In the genomic region with DNA sequence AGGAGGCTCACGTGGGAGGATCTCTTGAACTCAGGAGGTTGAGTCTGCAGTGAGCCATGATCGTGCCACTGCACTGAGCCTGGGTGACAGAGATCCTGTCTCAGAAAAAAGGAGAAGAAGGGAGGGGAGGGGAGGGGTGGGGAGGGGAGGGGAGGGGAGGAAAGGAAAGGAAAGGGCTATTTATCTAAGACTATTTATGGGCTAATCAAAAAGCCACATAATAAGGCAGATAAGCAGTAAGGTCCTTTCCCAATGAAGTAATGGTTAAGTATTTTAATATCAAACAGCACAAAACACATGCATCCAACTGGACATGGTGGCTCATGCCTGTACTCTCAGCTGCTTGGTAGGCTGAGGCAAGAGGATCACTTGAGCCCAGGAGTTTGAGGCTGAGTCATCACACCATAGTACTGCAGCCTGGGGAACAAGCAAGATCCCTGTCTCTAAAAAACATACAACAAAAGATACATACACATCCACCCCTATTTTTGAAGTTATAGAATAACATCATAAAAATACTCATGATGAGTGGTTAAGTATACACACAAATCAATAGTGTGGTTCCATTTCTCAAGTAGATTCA, we compare ENCODE assay signal across 14 cellular contexts. TPM values are rescaled to one million over a fixed set of nuclear protein-coding genes. Genes with fewer than 3 reads are reported as not detected.
DNase-seq lines count a peak whose midpoint lies in the region; ATAC-seq and TF ChIP-seq lines count a peak whose summit lies in the region.
"Had no signal": no experiment of that assay in that cellular context is flagged by ENCODE, and none has a peak within 500 bp of the region (broad histone marks: within the 10 kb centered on the region; RNA-seq: fewer than 3 reads in every experiment).

No MANE protein-coding gene starts in this region.

- ATAC-seq in HG02798 (IDR thresholded peaks at IDR 0.05; ENCODE audit: poor library complexity, unreplicated experiment), result no peak
- ATAC-seq: T-helper 17 cell had no signal

- CTCF ChIA-PET in MCF 10A (lab: Yijun Ruan, JAX), result interaction anchor here (0.5 to 4.0 kb wide), 5 partner anchors 10 to 1369 kb away, joined by 3 to 18 read pairs (median 4); a partner anchor contains a TSS

- H3K9me3 ChIP-seq in breast epithelium, result no peaks in the 10 kb centered on the region
- H3K9me3 ChIP-seq: tibial nerve had no signal

- TF ChIP-seq CTCF in MCF 10A (IDR thresholded peaks at IDR 0.05; ENCODE audit: unreplicated experiment) (no peak), breast epithelium (IDR thresholded peaks at IDR 0.05) (no peak), fibroblast of pulmonary artery (IDR thresholded peaks at IDR 0.05; ENCODE audit: low read length, missing control alignments) (no peak)

- no peaks in the 10 kb centered on the region for H3K27me3 Mint-ChIP-seq in MCF 10A (ENCODE audit: insufficient read depth, unreplicated experiment)

- peak; percentile 74 for DNase-seq in MCF 10A (ENCODE audit: unreplicated experiment)
- DNase-seq in breast epithelium (ENCODE audit: low spot score in 2 of 2), result no peak
- peak; percentile 31 for DNase-seq in UCSD-AML1 (lab: John Stamatoyannopoulos, UW; ENCODE audit: unreplicated experiment)
- DNase-seq in fibroblast of pulmonary artery (ENCODE audit: low read depth), result peak; percentile 54
- no peak for DNase-seq in NCI-H748 (lab: John Stamatoyannopoulos, UW; ENCODE audit: unreplicated experiment)
- no peak for DNase-seq in activated gamma-delta T cell treated with Interleukin-2 at 50 U/mL for 16 hours
- no peak for DNase-seq in NCI-H1694 (lab: John Stamatoyannopoulos, UW)
- DNase-seq: activated CD4-positive, alpha-beta memory T cell treated with anti-CD3 and anti-CD28 coated beads for 36 hours; activated naive CD4-positive, alpha-beta T cell treated with Interleukin-2 at 50 U/mL for 16 hours; NCI-H1930; nephron progenitor cell; T-helper 17 cell had no signal

- no peak overlapping the region for H3K4me3 ChIP-seq in breast epithelium
- no peak overlapping the region for H3K4me3 ChIP-seq in fibroblast of pulmonary artery (replicated peaks; ENCODE audit: low read depth, low read length)
- H3K4me3 ChIP-seq: tibial nerve had no signal

- no peak for TF ChIP-seq POLR2A in breast epithelium (IDR thresholded peaks at IDR 0.05)

- no TSS peak for BruUV-seq in MCF 10A (replicated peaks; lab: Mats Ljungman, UMichigan)

- peaks cover 59% of the 10 kb centered on the region for H3K4me1 Mint-ChIP-seq in MCF 10A (ENCODE audit: insufficient read depth, unreplicated experiment)
- H3K4me1 Mint-ChIP-seq: T-helper 17 cell had no signal

- peaks cover 11% of the 10 kb centered on the region for H3K36me3 Mint-ChIP-seq in MCF 10A (ENCODE audit: insufficient read depth, unreplicated experiment)
- H3K36me3 Mint-ChIP-seq: activated CD4-positive, alpha-beta memory T cell treated with anti-CD3 and anti-CD28 coated beads for 36 hours had no signal

- H3K27ac Mint-ChIP-seq in MCF 10A (ENCODE audit: low read depth, unreplicated experiment), result peak overlapping the region; percentile 65
- H3K27ac Mint-ChIP-seq: activated CD4-positive, alpha-beta memory T cell treated with anti-CD3 and anti-CD28 coated beads for 36 hours; nephron progenitor cell; T-helper 17 cell had no signal

- H3K27ac ChIP-seq in breast epithelium, result no peak overlapping the region
- H3K27ac ChIP-seq: tibial nerve had no signal

- POLR2A ChIA-PET in MCF 10A (lab: Yijun Ruan, JAX), result interaction anchor here (0.6 to 6.7 kb wide), 4 partner anchors 8 to 39 kb away, joined by 3 to 62 read pairs (median 5); a partner anchor contains a TSS

- peaks cover 0 to 9% of the 10 kb centered on the region in 2 donors for H3K4me1 ChIP-seq in breast epithelium

- no peak overlapping the region for H3K4me3 Mint-ChIP-seq in MCF 10A (ENCODE audit: unreplicated experiment)
- H3K4me3 Mint-ChIP-seq: activated CD4-positive, alpha-beta memory T cell treated with anti-CD3 and anti-CD28 coated beads for 36 hours; nephron progenitor cell; T-helper 17 cell had no signal

- no peaks in the 10 kb centered on the region for H3K36me3 ChIP-seq in breast epithelium
- H3K36me3 ChIP-seq: tibial nerve had no signal

- H3K9me3 Mint-ChIP-seq in MCF 10A (ENCODE audit: unreplicated experiment), result no peaks in the 10 kb centered on the region
- H3K9me3 Mint-ChIP-seq: activated CD4-positive, alpha-beta memory T cell treated with anti-CD3 and anti-CD28 coated beads for 36 hours had no signal

- intact Hi-C loops in MCF 10A (cut with micrococcal nuclease), result no loop called here
- intact Hi-C loops in breast epithelium (cut with DNase I; ENCODE audit: low total_unique reads), result no loop called here

- no peaks in the 10 kb centered on the region for H3K27me3 ChIP-seq in breast epithelium
- H3K27me3 ChIP-seq: tibial nerve had no signal

RNA-seq across cellular contexts. Expression of a gene that starts 9.7 kb away (rescaled TPM):
- total RNA-seq in MCF 10A (2022), result 248 and 330 TPM in 2 replicates
- 100 to 1,000 TPM in 2 of 3 donors, 10 to 100 TPM in 1; 17.0 to 155 (median 101) TPM for total RNA-seq in breast epithelium

Comparison
In these comparisons a context has a peak if more than half of its experiments do, and no peak if none do; other contexts are left out.
1. DNase-seq: peak in MCF 10A (single experiment), UCSD-AML1 (single experiment) and fibroblast of pulmonary artery (single experiment); none in breast epithelium (0 of 2), NCI-H748 (single experiment), activated gamma-delta T cell treated with Interleukin-2 at 50 U/mL for 16 hours (single experiment) and NCI-H1694 (single experiment).